ENCODE assay signal across 8 cellular contexts in the genomic region with DNA sequence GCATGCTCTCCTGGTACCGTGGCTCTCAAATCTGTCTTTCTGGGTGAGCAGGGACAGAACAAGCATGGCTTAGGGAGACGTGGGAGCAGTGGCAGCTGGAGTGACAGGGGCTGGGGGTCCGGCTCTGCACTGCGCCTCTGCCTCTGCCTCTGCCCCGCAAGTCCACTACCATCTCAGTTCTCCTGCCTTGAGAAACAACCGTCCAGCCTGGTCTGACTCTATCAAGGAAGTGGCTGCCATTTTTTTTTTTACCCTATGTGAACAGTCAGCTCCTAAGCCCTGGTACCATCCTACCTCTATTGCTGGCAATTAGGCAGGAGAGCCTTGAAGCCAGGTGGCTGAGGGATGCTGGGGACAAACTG. TPM values are rescaled to one million over a fixed set of nuclear protein-coding genes. Genes with fewer than 3 reads are reported as not detected.
DNase-seq lines count a peak whose midpoint lies in the region; ATAC-seq, FAIRE-seq and TF ChIP-seq lines count a peak whose summit lies in the region.
"Had no signal": no experiment of that assay in that cellular context is flagged by ENCODE, and none has a peak within 500 bp of the region (broad histone marks: within the 10 kb centered on the region; RNA-seq: fewer than 3 reads in every experiment).

No MANE protein-coding gene starts in this region.

- no peaks in the 10 kb centered on the region for H3K27me3 Mint-ChIP-seq in activated T-helper 1 cell treated with anti-CD3 and anti-CD28 coated beads, Interleukin-12 subunit alpha, Interleukin-12 subunit beta, Interleukin-2, Interleukin-4 antibody, amounts not matched to agents 30 ng/mL and 10 ng/mL and 1 ng/mL, durations not matched to agents 14 hours and 24 hours and 36 hours (ENCODE audit: insufficient read depth)

- intact Hi-C loops in activated T-helper 1 cell treated with anti-CD3 and anti-CD28 coated beads, Interleukin-12 subunit alpha, Interleukin-12 subunit beta, Interleukin-2, Interleukin-4 antibody, amounts not matched to agents 30 ng/mL and 10 ng/mL and 1 ng/mL, durations not matched to agents 14 hours and 24 hours and 36 hours (cut with micrococcal nuclease) = no loop called here

- H3K4me1 Mint-ChIP-seq in activated T-helper 1 cell treated with anti-CD3 and anti-CD28 coated beads, Interleukin-12 subunit alpha, Interleukin-12 subunit beta, Interleukin-2, Interleukin-4 antibody, amounts not matched to agents 30 ng/mL and 10 ng/mL and 1 ng/mL, durations not matched to agents 14 hours and 24 hours and 36 hours (ENCODE audit: low read depth) = peaks cover 55% of the 10 kb centered on the region

- no peaks in the 10 kb centered on the region for H3K27me3 ChIP-seq in osteoblast (ENCODE audit: insufficient read depth, low read length)

- peak; percentile 46 for FAIRE-seq in GM12892 (lab: Jason Lieb, UNC)

- no peaks in the 10 kb centered on the region for H3K79me2 ChIP-seq in osteoblast (ENCODE audit: insufficient read depth, low read length)

- peak overlapping the region; percentile 81 for H3K27ac ChIP-seq in osteoblast (ENCODE audit: low read depth, low read length)

- no peak overlapping the region for H2AFZ ChIP-seq in osteoblast (ENCODE audit: low read length)

- peak overlapping the region; percentile 92 for H3K27ac Mint-ChIP-seq in activated T-helper 1 cell treated with anti-CD3 and anti-CD28 coated beads, Interleukin-12 subunit alpha, Interleukin-12 subunit beta, Interleukin-2, Interleukin-4 antibody, amounts not matched to agents 30 ng/mL and 10 ng/mL and 1 ng/mL, durations not matched to agents 14 hours and 24 hours and 36 hours

- no peaks in the 10 kb centered on the region for H4K20me1 ChIP-seq in osteoblast (ENCODE audit: insufficient read depth, low read length)

- H3K36me3 ChIP-seq in osteoblast (ENCODE audit: insufficient read depth, low read length) = peaks cover 15% of the 10 kb centered on the region

- no peaks in the 10 kb centered on the region for H3K9me3 ChIP-seq in osteoblast (ENCODE audit: low read depth, low read length)

- TF ChIP-seq POLR2A in GM12892 (IDR thresholded peaks at IDR 0.05; ENCODE audit: low read depth, low read length) = no peak

- H3K4me3 Mint-ChIP-seq in activated T-helper 1 cell treated with anti-CD3 and anti-CD28 coated beads, Interleukin-12 subunit alpha, Interleukin-12 subunit beta, Interleukin-2, Interleukin-4 antibody, amounts not matched to agents 30 ng/mL and 10 ng/mL and 1 ng/mL, durations not matched to agents 14 hours and 24 hours and 36 hours = no peak overlapping the region

- no peak overlapping the region for H3K4me2 ChIP-seq in osteoblast (ENCODE audit: insufficient read depth, low read length)

- ATAC-seq in HG03520 (IDR thresholded peaks at IDR 0.05; ENCODE audit: unreplicated experiment) (no peak), HG02610 (IDR thresholded peaks at IDR 0.05; ENCODE audit: unreplicated experiment) (no peak)

- peaks cover 51% of the 10 kb centered on the region for H3K4me1 ChIP-seq in osteoblast (ENCODE audit: insufficient read depth, low read length)

- H3K36me3 Mint-ChIP-seq in activated T-helper 1 cell treated with anti-CD3 and anti-CD28 coated beads, Interleukin-12 subunit alpha, Interleukin-12 subunit beta, Interleukin-2, Interleukin-4 antibody, amounts not matched to agents 30 ng/mL and 10 ng/mL and 1 ng/mL, durations not matched to agents 14 hours and 24 hours and 36 hours (ENCODE audit: low read depth) = peaks cover 41% of the 10 kb centered on the region

- DNase-seq in GM12892 (ENCODE audit: insufficient read length) (no peak), osteoblast (ENCODE audit: insufficient read length, low spot score, missing footprints) (peak; percentile 47), glomerular visceral epithelial cell (ENCODE audit: extremely low spot score) (no peak)
- no peak for DNase-seq in activated T-helper 1 cell treated with anti-CD3 and anti-CD28 coated beads, Interleukin-12 subunit alpha, Interleukin-12 subunit beta, Interleukin-2, Interleukin-4 antibody, amounts not matched to agents 30 ng/mL and 10 ng/mL and 1 ng/mL, durations not matched to agents 14 hours and 24 hours and 36 hours (ENCODE audit: low spot score)
- DNase-seq: DND-41, left colon had no signal

- H3K4me3 ChIP-seq in osteoblast (ENCODE audit: insufficient read depth, low read length) = no peak overlapping the region

- no peaks in the 10 kb centered on the region for H3K9me3 Mint-ChIP-seq in activated T-helper 1 cell treated with anti-CD3 and anti-CD28 coated beads, Interleukin-12 subunit alpha, Interleukin-12 subunit beta, Interleukin-2, Interleukin-4 antibody, amounts not matched to agents 30 ng/mL and 10 ng/mL and 1 ng/mL, durations not matched to agents 14 hours and 24 hours and 36 hours

- TF ChIP-seq CTCF in osteoblast (IDR thresholded peaks at IDR 0.05; ENCODE audit: extremely low read depth, low read depth, low read length) = no peak

RNA-seq across cellular contexts. Expression of a gene that starts 16.1 kb away (rescaled TPM):
- 8.3 TPM for polyA plus RNA-seq in GM12892 (2012; ENCODE audit: missing spikeins)
- total RNA-seq in activated T-helper 1 cell treated with anti-CD3 and anti-CD28 coated beads, Interleukin-12 subunit alpha, Interleukin-12 subunit beta, Interleukin-2, Interleukin-4 antibody, amounts not matched to agents 30 ng/mL and 10 ng/mL and 1 ng/mL, durations not matched to agents 14 hours and 24 hours and 36 hours = 45.6 and 47.0 TPM in 2 replicates
- total RNA-seq in osteoblast = 18.5 and 19.7 TPM in 2 replicates

RNA-seq across cellular contexts. Expression of a gene that starts 29.2 kb away (rescaled TPM):
- polyA plus RNA-seq in GM12892 (2012; ENCODE audit: missing spikeins) = 19.0 TPM
- total RNA-seq in activated T-helper 1 cell treated with anti-CD3 and anti-CD28 coated beads, Interleukin-12 subunit alpha, Interleukin-12 subunit beta, Interleukin-2, Interleukin-4 antibody, amounts not matched to agents 30 ng/mL and 10 ng/mL and 1 ng/mL, durations not matched to agents 14 hours and 24 hours and 36 hours = 43.9 and 44.0 TPM in 2 replicates
- 59.0 and 61.3 TPM in 2 replicates for total RNA-seq in osteoblast

RNA-seq across cellular contexts. Expression of a gene that starts 41.1 kb away (rescaled TPM):
- polyA plus RNA-seq in GM12892 (2012; ENCODE audit: missing spikeins) = 16.9 TPM
- 49.4 and 61.3 TPM in 2 replicates for total RNA-seq in activated T-helper 1 cell treated with anti-CD3 and anti-CD28 coated beads, Interleukin-12 subunit alpha, Interleukin-12 subunit beta, Interleukin-2, Interleukin-4 antibody, amounts not matched to agents 30 ng/mL and 10 ng/mL and 1 ng/mL, durations not matched to agents 14 hours and 24 hours and 36 hours
- total RNA-seq in osteoblast = 52.7 and 63.7 TPM in 2 replicates

RNA-seq across cellular contexts. Expression of a gene that starts 45.9 kb away (rescaled TPM):
- polyA plus RNA-seq in GM12892 (2012; ENCODE audit: missing spikeins) = not detected
- total RNA-seq in activated T-helper 1 cell treated with anti-CD3 and anti-CD28 coated beads, Interleukin-12 subunit alpha, Interleukin-12 subunit beta, Interleukin-2, Interleukin-4 antibody, amounts not matched to agents 30 ng/mL and 10 ng/mL and 1 ng/mL, durations not matched to agents 14 hours and 24 hours and 36 hours = 1.0 TPM in 2 replicates
- 1.1 and 1.5 TPM in 2 replicates for total RNA-seq in osteoblast
